14 cellular contexts compared by ENCODE assay signal in genomic region chr22:37218399-37218770, GRCh38. TPM values are rescaled to one million over a fixed set of nuclear protein-coding genes. Genes with fewer than 3 reads are reported as not detected.
DNase-seq lines count a peak whose midpoint lies in the region; ATAC-seq and TF ChIP-seq lines count a peak whose summit lies in the region.
"Had no signal": no experiment of that assay in that cellular context is flagged by ENCODE, and none has a peak within 500 bp of the region (broad histone marks: within the 10 kb centered on the region; RNA-seq: fewer than 3 reads in every experiment).

No MANE protein-coding gene starts in this region.

- H3K9me2 ChIP-seq in PC-3 (replicated peaks; ENCODE audit: low read length) = no peaks in the 10 kb centered on the region

- H4K20me1 ChIP-seq in PC-3 (ENCODE audit: low read length) = no peaks in the 10 kb centered on the region

- ATAC-seq in GM21737 (IDR thresholded peaks at IDR 0.05; ENCODE audit: unreplicated experiment) (peak; percentile 1), T-cell (replicated peaks in 1 of 4) (peak in 2 of 4 experiments; percentile 0 to 2), PC-3 (no peak)
- ATAC-seq: A549 had no signal

- no peaks in the 10 kb centered on the region for H3F3A ChIP-seq in PC-3 (ENCODE audit: low read length, unreplicated experiment)

- intact Hi-C loops in PC-3 (cut with micrococcal nuclease) = no loop called here

- no peak overlapping the region for H2AFZ ChIP-seq in PC-3 (ENCODE audit: low read length)

- H3K4me1 ChIP-seq in neutrophil (ENCODE audit: control insufficient read depth in 1 of 2, insufficient read depth in 1 of 2, low read depth in 1 of 2, low read length in 1 of 2) (peaks cover 46 to 52% of the 10 kb centered on the region in 2 experiments), PC-3 (ENCODE audit: insufficient read depth, low read length) (no peaks in the 10 kb centered on the region)
- H3K4me1 ChIP-seq: A549, left ventricle myocardium inferior had no signal

- H3K79me2 ChIP-seq in PC-3 (ENCODE audit: low read length) = no peaks in the 10 kb centered on the region

- peak overlapping the region; percentile 90 to 98 for H3K27ac Mint-ChIP-seq in T-cell

- peak overlapping the region; percentile 65 to 70 (median 69) for H3K4me3 Mint-ChIP-seq in T-cell

- no peaks in the 10 kb centered on the region for H3K27me3 Mint-ChIP-seq in T-cell

- H3K27me3 ChIP-seq in neutrophil (no peaks in the 10 kb centered on the region), PC-3 (ENCODE audit: low read length) (no peaks in the 10 kb centered on the region)

- CTCF ChIA-PET in T-cell (lab: Charles Lee) (interaction anchor here in 1 of 2 donors (1.0 to 2.5 kb wide), 4 partner anchors 16 to 139 kb away, joined by 3 to 11 read pairs (median 6); no protein-coding TSS in a partner anchor), PC-3 (lab: Charles Lee) (no interaction called here)

- H3K9ac ChIP-seq in PC-3 (ENCODE audit: low read length) = no peak overlapping the region

- no peak for TF ChIP-seq CTCF in neutrophil (IDR thresholded peaks at IDR 0.05)
- no peak for TF ChIP-seq CTCF in PC-3 (conservative IDR thresholded peaks at IDR 0.05; ENCODE audit: low read depth, low read length)

- BruUV-seq in PC-3 (replicated peaks; lab: Mats Ljungman, UMichigan) = no TSS peak

- H3K4me2 ChIP-seq in PC-3 (ENCODE audit: low read length) = no peak overlapping the region
- H3K4me2 ChIP-seq: A549 had no signal

- peak; percentile 43 for DNase-seq in activated CD4-positive, alpha-beta T cell treated with anti-CD3 and anti-CD28 coated beads for 48 hours
- no peak for DNase-seq in activated CD4-positive, alpha-beta T cell treated with anti-CD3 and anti-CD28 coated beads, Interleukin-2, amount 50 U/mL, for 1 hour
- DNase-seq in T-cell (no peak), activated gamma-delta T cell (lab: John Stamatoyannopoulos, UW) (no peak), NCI-H526 treated with DMSO at 0.1 percent for 48 hours (lab: John Stamatoyannopoulos, UW) (no peak), PC-3 (no peak)
- DNase-seq: hippocampal formation, left ventricle myocardium inferior, NCI-H226 had no signal

- peak overlapping the region; percentile 99 for H3K27ac ChIP-seq in neutrophil
- no peak overlapping the region for H3K27ac ChIP-seq in PC-3 (ENCODE audit: low read length)
- H3K27ac ChIP-seq: A549, left ventricle myocardium inferior had no signal

- H3K9me3 Mint-ChIP-seq in T-cell = peaks cover 0 to 5% (median 5%) of the 10 kb centered on the region in 3 donors

- H3K4me1 Mint-ChIP-seq in T-cell = peaks cover 82 to 100% (median 88%) of the 10 kb centered on the region in 3 donors

- H3K36me3 ChIP-seq in neutrophil (no peaks in the 10 kb centered on the region), PC-3 (ENCODE audit: low read depth, low read length) (no peaks in the 10 kb centered on the region)
- H3K36me3 ChIP-seq: left ventricle myocardium inferior had no signal

- no peak overlapping the region for H3K4me3 ChIP-seq in neutrophil (ENCODE audit: low read depth in 1 of 2, low read length in 1 of 2)
- no peak overlapping the region for H3K4me3 ChIP-seq in PC-3 (ENCODE audit: low read length)
- H3K4me3 ChIP-seq: A549, left ventricle myocardium inferior had no signal

- H3K9me3 ChIP-seq in neutrophil (no peaks in the 10 kb centered on the region), PC-3 (ENCODE audit: low read length) (no peaks in the 10 kb centered on the region)
- H3K9me3 ChIP-seq: A549, left ventricle myocardium inferior had no signal

- POLR2A ChIA-PET in T-cell (lab: Charles Lee) = no interaction called here
- POLR2A ChIA-PET in PC-3 (lab: Charles Lee; ENCODE audit: unreplicated experiment) = no interaction called here

- H3K36me3 Mint-ChIP-seq in T-cell = peaks cover 18% of the 10 kb centered on the region

RNA-seq across cellular contexts. Expression of gene SSTR3, which starts 6.1 kb away (rescaled TPM):
- total RNA-seq in T-cell (1 to 10 TPM; 4.6 to 8.7 (median 5.3) TPM), PC-3 (2014; rRNA removed) (0.55 TPM in 1 of 2 replicates, not detected in the other)
- total RNA-seq: chondrocyte, left ventricle myocardium inferior, MCF 10A had no signal

RNA-seq across cellular contexts. Expression of gene RAC2, which starts 25.7 kb away (rescaled TPM):
- total RNA-seq in T-cell (100 to 1,000 TPM; 353 to 413 (median 385) TPM), PC-3 (2014; rRNA removed) (50.5 and 54.5 TPM in 2 replicates)

RNA-seq across cellular contexts. Expression of gene C1QTNF6, which starts 30.3 kb away (rescaled TPM):
- 10 to 100 TPM in 4 of 5 donors, 1 to 10 TPM in 1; 9.0 to 26.4 (median 22.0) TPM for total RNA-seq in T-cell
- 3.8 and 5.5 TPM in 2 replicates for total RNA-seq in PC-3 (2014; rRNA removed)
